In genomic region chr6:111725446-111726112, GRCh38 we compare ENCODE assay signal across 14 cellular contexts.
DNase-seq lines count a peak whose midpoint lies in the region; ATAC-seq and TF ChIP-seq lines count a peak whose summit lies in the region.
"Had no signal": no experiment of that assay in that cellular context is flagged by ENCODE, and none has a peak within 500 bp of the region (broad histone marks: within the 10 kb centered on the region; RNA-seq: fewer than 3 reads in every experiment).

No MANE protein-coding gene starts in this region.

- H3K27ac ChIP-seq in left ventricle myocardium inferior (replicated peaks) (peak overlapping the region; percentile 7), suprapubic skin (peak overlapping the region; percentile 25)
- H3K27ac ChIP-seq: pancreas had no signal

- H3K4me3 ChIP-seq in left ventricle myocardium inferior, result no peak overlapping the region
- no peak overlapping the region for H3K4me3 ChIP-seq in suprapubic skin
- no peak overlapping the region for H3K4me3 ChIP-seq in H7 (ENCODE audit: insufficient read depth, low read depth, low read length)
- H3K4me3 ChIP-seq: pancreas had no signal

- H3K27me3 Mint-ChIP-seq in activated T-cell treated with anti-CD3 and anti-CD28 coated beads, Interleukin-2, amount 50 U/mL, for 72 hours (ENCODE audit: low read depth), result no peaks in the 10 kb centered on the region
- no peaks in the 10 kb centered on the region for H3K27me3 Mint-ChIP-seq in activated naive CD8-positive, alpha-beta T cell treated with anti-CD3 and anti-CD28 coated beads, Interleukin-2, amount 50 U/mL, for 24 hours

- intact Hi-C loops in left ventricle myocardium inferior (cut with micrococcal nuclease), result no loop called here

- H3K27me3 ChIP-seq in left ventricle myocardium inferior (ENCODE audit: low read depth), result no peaks in the 10 kb centered on the region
- H3K27me3 ChIP-seq in suprapubic skin, result no peaks in the 10 kb centered on the region
- H3K27me3 ChIP-seq in H7 (ENCODE audit: control insufficient read depth, insufficient read depth, low read length), result no peaks in the 10 kb centered on the region
- H3K27me3 ChIP-seq: pancreas had no signal

- H3K9me3 Mint-ChIP-seq in activated T-cell treated with anti-CD3 and anti-CD28 coated beads, Interleukin-2, amount 50 U/mL, for 72 hours, result no peaks in the 10 kb centered on the region
- H3K9me3 Mint-ChIP-seq in activated naive CD8-positive, alpha-beta T cell treated with anti-CD3 and anti-CD28 coated beads, Interleukin-2, amount 50 U/mL, for 24 hours, result peaks cover 3% of the 10 kb centered on the region

- 73% methylated on average over 7 of the region's 7 CpGs for WGBS in suprapubic skin

- TF ChIP-seq POLR2A in suprapubic skin (IDR thresholded peaks at IDR 0.05), result no peak

- H3K36me3 ChIP-seq in left ventricle myocardium inferior (no peaks in the 10 kb centered on the region), suprapubic skin (no peaks in the 10 kb centered on the region), H7 (replicated peaks; ENCODE audit: control insufficient read depth, insufficient read depth, low read length) (no peaks in the 10 kb centered on the region)
- H3K36me3 ChIP-seq: pancreas had no signal

- ATAC-seq in activated T-cell treated with anti-CD3 and anti-CD28 coated beads, Interleukin-2, amount 50 U/mL, for 72 hours (replicated peaks in 1 of 2), result peak in 1 of 2 donors; percentile 4
- ATAC-seq in activated naive CD8-positive, alpha-beta T cell treated with anti-CD3 and anti-CD28 coated beads, Interleukin-2, amount 50 U/mL, for 24 hours, result no peak
- no peak for ATAC-seq in HG02610 (IDR thresholded peaks at IDR 0.05; ENCODE audit: unreplicated experiment)
- ATAC-seq: HepG2 had no signal

- peak overlapping the region; percentile 13 to 78 for H3K4me3 Mint-ChIP-seq in activated T-cell treated with anti-CD3 and anti-CD28 coated beads, Interleukin-2, amount 50 U/mL, for 72 hours
- H3K4me3 Mint-ChIP-seq in activated naive CD8-positive, alpha-beta T cell treated with anti-CD3 and anti-CD28 coated beads, Interleukin-2, amount 50 U/mL, for 24 hours, result no peak overlapping the region

- H3K9me3 ChIP-seq in left ventricle myocardium inferior (replicated peaks) (no peaks in the 10 kb centered on the region), suprapubic skin (no peaks in the 10 kb centered on the region)
- H3K9me3 ChIP-seq: pancreas had no signal

- peaks cover 95% of the 10 kb centered on the region for H3K4me1 Mint-ChIP-seq in activated T-cell treated with anti-CD3 and anti-CD28 coated beads, Interleukin-2, amount 50 U/mL, for 72 hours (ENCODE audit: low read depth)
- peaks cover 90% of the 10 kb centered on the region for H3K4me1 Mint-ChIP-seq in activated naive CD8-positive, alpha-beta T cell treated with anti-CD3 and anti-CD28 coated beads, Interleukin-2, amount 50 U/mL, for 24 hours

- peaks cover 13 to 24% of the 10 kb centered on the region in 2 donors for H3K36me3 Mint-ChIP-seq in activated T-cell treated with anti-CD3 and anti-CD28 coated beads, Interleukin-2, amount 50 U/mL, for 72 hours (ENCODE audit: insufficient read depth in 2 of 2)
- H3K36me3 Mint-ChIP-seq in activated naive CD8-positive, alpha-beta T cell treated with anti-CD3 and anti-CD28 coated beads, Interleukin-2, amount 50 U/mL, for 24 hours (ENCODE audit: low read depth), result peaks cover 76% of the 10 kb centered on the region

- TF ChIP-seq EP300 in suprapubic skin (IDR thresholded peaks at IDR 0.05), result no peak

- peak overlapping the region; percentile 74 for H3K27ac Mint-ChIP-seq in activated T-cell treated with anti-CD3 and anti-CD28 coated beads, Interleukin-2, amount 50 U/mL, for 72 hours
- H3K27ac Mint-ChIP-seq in activated naive CD8-positive, alpha-beta T cell treated with anti-CD3 and anti-CD28 coated beads, Interleukin-2, amount 50 U/mL, for 24 hours, result peak overlapping the region; percentile 66

- DNase-seq in activated T-cell treated with anti-CD3 and anti-CD28 coated beads, Interleukin-2, amount 50 U/mL, for 72 hours, result no peak
- no peak for DNase-seq in activated T-cell treated with anti-CD3 and anti-CD28 coated beads, Interleukin-2, amount 50 U/mL, for 1 hour
- no peak for DNase-seq in activated naive CD8-positive, alpha-beta T cell treated with anti-CD3 and anti-CD28 coated beads, Interleukin-2, amount 50 U/mL, for 24 hours
- DNase-seq in left ventricle myocardium inferior (no peak), suprapubic skin (ENCODE audit: low spot score in 2 of 2) (peak in 1 of 2 donors; percentile 78), ureter (ENCODE audit: low spot score) (no peak), H7 (no peak)
- DNase-seq: ACHN; GF-D8; NCI-H187 treated with DMSO at 0.1 percent for 48 hours; pancreas; stimulated activated CD4-positive, alpha-beta T cell treated with anti-CD3 and anti-CD28 coated beads, Interleukin-4, amount 100 ng/mL, for 4 hours had no signal

- H3K4me1 ChIP-seq in left ventricle myocardium inferior, result peaks cover 69% of the 10 kb centered on the region
- peaks cover 48% of the 10 kb centered on the region for H3K4me1 ChIP-seq in suprapubic skin
- H3K4me1 ChIP-seq: pancreas had no signal

- TF ChIP-seq CTCF in left ventricle myocardium inferior (IDR thresholded peaks at IDR 0.05; ENCODE audit: borderline replicate concordance), result no peak
- no peak for TF ChIP-seq CTCF in suprapubic skin (IDR thresholded peaks at IDR 0.05)
